In the genomic region with DNA sequence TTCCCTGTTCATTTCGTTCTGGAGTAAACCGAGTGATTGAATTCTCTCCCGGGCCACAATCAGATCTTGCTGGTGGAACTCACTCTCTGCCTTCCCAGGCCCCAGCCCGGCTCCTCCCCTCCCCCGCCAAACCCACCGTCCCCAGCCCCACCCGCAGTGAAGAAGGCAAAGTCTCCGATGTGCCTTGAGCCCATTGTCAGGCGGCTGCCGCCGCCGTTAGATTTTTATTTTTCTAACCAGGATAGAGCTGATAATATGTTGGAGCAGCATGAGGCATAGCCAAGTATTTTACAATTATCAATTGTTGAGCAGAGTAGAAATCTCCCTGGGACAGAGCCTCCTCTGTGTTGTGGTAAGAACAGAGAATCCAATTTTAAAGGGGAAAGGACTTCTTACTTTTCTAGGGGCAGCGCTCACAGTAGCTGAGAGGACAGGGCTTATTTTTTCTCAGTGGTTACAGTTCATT, we compare ENCODE assay signal across 8 cellular contexts.
DNase-seq lines count a peak whose midpoint lies in the region; TF ChIP-seq lines count a peak whose summit lies in the region.

No MANE protein-coding gene starts in this region.

- H3K27ac ChIP-seq in VCaP = peak overlapping the region; percentile 96

- H3K36me3 ChIP-seq in neuron (ENCODE audit: insufficient read depth, low read length) = peaks cover 29% of the 10 kb centered on the region

- H3K4me1 ChIP-seq in neuron (ENCODE audit: insufficient read depth, low read length) = peaks cover 13% of the 10 kb centered on the region

- H2AFZ ChIP-seq in neuron (ENCODE audit: low read depth, low read length) = peak overlapping the region; percentile 5

- no peaks in the 10 kb centered on the region for H3K27me3 ChIP-seq in neuron (ENCODE audit: insufficient read depth, low read length)

- no peak for TF ChIP-seq CTCF in VCaP (conservative IDR thresholded peaks at IDR 0.05)

- DNase-seq in stimulated activated CD4-positive, alpha-beta T cell treated with anti-CD3 and anti-CD28 coated beads, Interleukin-15, amount 100 ng/mL, for 24 hours = peak; percentile 46
- no peak for DNase-seq in stimulated activated CD4-positive, alpha-beta T cell treated with anti-CD3 and anti-CD28 coated beads, Interleukin-4, amount 100 ng/mL, for 24 hours
- peak; percentile 53 to 60 for DNase-seq in erythroblast (lab: John Stamatoyannopoulos, UW)
- no peak for DNase-seq in CD1c-positive myeloid dendritic cell (ENCODE audit: extremely low spot score)
- no peak for DNase-seq in NCI-H1436 treated with DMSO at 0.1 percent for 48 hours (lab: John Stamatoyannopoulos, UW)
- DNase-seq in activated CD4-positive, CD25-positive, alpha-beta regulatory T cell (lab: John Stamatoyannopoulos, UW) = no peak

- no peaks in the 10 kb centered on the region for H3K9me3 ChIP-seq in neuron (ENCODE audit: low read length)

- TF ChIP-seq POLR2A in erythroblast (IDR thresholded peaks at IDR 0.05; ENCODE audit: low read length) = no peak

- peak overlapping the region; percentile 84 for H3K4me3 ChIP-seq in neuron (ENCODE audit: low read length)

Comparison
In these comparisons a context has a peak if more than half of its experiments do, and no peak if none do; other contexts are left out.
1. DNase-seq: peak in stimulated activated CD4-positive, alpha-beta T cell treated with anti-CD3 and anti-CD28 coated beads, Interleukin-15, amount 100 ng/mL, for 24 hours (single experiment) and erythroblast (2 of 2); none in stimulated activated CD4-positive, alpha-beta T cell treated with anti-CD3 and anti-CD28 coated beads, Interleukin-4, amount 100 ng/mL, for 24 hours (single experiment), CD1c-positive myeloid dendritic cell (single experiment), NCI-H1436 treated with DMSO at 0.1 percent for 48 hours (single experiment) and activated CD4-positive, CD25-positive, alpha-beta regulatory T cell (0 of 4).